28 cellular contexts compared by ENCODE assay signal in the genomic region with DNA sequence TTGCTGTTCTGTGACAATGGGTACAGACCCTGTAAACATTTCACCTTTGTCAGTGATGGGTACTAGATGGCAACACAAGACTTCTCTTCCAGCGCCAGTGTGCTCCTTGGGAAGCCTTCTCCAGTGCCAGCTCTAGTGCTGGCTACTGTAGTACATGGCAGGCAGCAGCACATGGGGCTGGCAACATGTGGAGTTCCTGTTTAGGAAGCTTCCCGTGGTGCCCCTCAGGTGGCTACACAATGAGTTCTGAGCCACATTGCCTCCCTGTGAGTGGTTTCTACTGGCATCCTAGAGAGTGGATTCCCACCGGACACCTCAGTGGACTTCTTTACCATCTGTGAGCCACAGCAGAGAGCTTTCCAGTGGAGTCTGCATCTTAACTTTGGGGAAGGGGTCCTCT.
"Had no signal": no experiment of that assay in that cellular context is flagged by ENCODE, and none has a peak within 500 bp of the region (broad histone marks: within the 10 kb centered on the region; RNA-seq: fewer than 3 reads in every experiment).

No MANE protein-coding gene starts in this region.

- H3K36me3 ChIP-seq: stomach, suprapubic skin, thoracic aorta, thyroid gland, tibial artery, tibial nerve, transverse colon, upper lobe of left lung, upper lobe of right lung, uterus, vagina had no signal

- H3K4me1 Mint-ChIP-seq: stimulated activated effector memory CD8-positive, alpha-beta T cell treated with anti-CD3 and anti-CD28 coated beads, Interleukin-12 subunit alpha, Interleukin-12 subunit beta, amount 100 ng/mL, for 72 hours; stimulated activated memory B cell treated with anti-CD40 and anti-IgM and Interleukin-4, amounts not matched to agents 10 μg/mL and 1 μg/mL and 100 μg/mL, for 72 hours; stimulated activated naive B cell treated with anti-CD40 and anti-IgM and Interleukin-4, amounts not matched to agents 10 μg/mL and 1 μg/mL and 100 μg/mL, for 72 hours; stimulated activated naive CD8-positive, alpha-beta T cell treated with anti-CD3 and anti-CD28 coated beads, Interleukin-15, amount 100 ng/mL, for 72 hours had no signal

- DNase-seq: stimulated activated CD4-positive, alpha-beta T cell treated with anti-CD3 and anti-CD28 coated beads, Interleukin-2, amount 100 ng/mL, for 48 hours; stimulated activated CD4-positive, alpha-beta T cell treated with anti-CD3 and anti-CD28 coated beads, Interleukin-4, amount 100 ng/mL, for 1 hour; stimulated activated CD4-positive, alpha-beta T cell treated with anti-CD3 and anti-CD28 coated beads, Interleukin-4, amount 100 ng/mL, for 24 hours; stimulated activated CD4-positive, alpha-beta T cell treated with anti-CD3 and anti-CD28 coated beads, Interleukin-4, amount 100 ng/mL, for 4 hours; stimulated activated CD8-positive, alpha-beta memory T cell treated with anti-CD3 and anti-CD28 coated beads, Interleukin-4, amount 100 ng/mL, for 48 hours; stimulated activated naive B cell treated with anti-CD40 and anti-IgM and Interleukin-4, amounts not matched to agents 10 μg/mL and 1 μg/mL and 100 μg/mL, for 72 hours; stimulated activated naive CD4-positive, alpha-beta T cell; stimulated activated naive CD4-positive, alpha-beta T cell treated with Interleukin-2 at 50 U/mL for 16 hours; stimulated activated naive CD8-positive, alpha-beta T cell treated with anti-CD3 and anti-CD28 coated beads, Interleukin-15, amount 100 ng/mL, for 72 hours; stimulated activated naive CD8-positive, alpha-beta T cell treated with anti-CD3 and anti-CD28 coated beads, Interleukin-15, Interleukin-2, amounts not matched to agents 100 U/mL and 50 U/mL, for 24 hours; stomach; substantia nigra; testis; thyroid gland; tibial artery; transverse colon; trophoblast cell; upper lobe of left lung; upper lobe of right lung; uterus had no signal

- H3K9me3 Mint-ChIP-seq: stimulated activated effector memory CD8-positive, alpha-beta T cell treated with anti-CD3 and anti-CD28 coated beads, Interleukin-12 subunit alpha, Interleukin-12 subunit beta, amount 100 ng/mL, for 72 hours; stimulated activated memory B cell treated with anti-CD40 and anti-IgM and Interleukin-4, amounts not matched to agents 10 μg/mL and 1 μg/mL and 100 μg/mL, for 72 hours; stimulated activated naive B cell treated with anti-CD40 and anti-IgM and Interleukin-4, amounts not matched to agents 10 μg/mL and 1 μg/mL and 100 μg/mL, for 72 hours; stimulated activated naive CD8-positive, alpha-beta T cell treated with anti-CD3 and anti-CD28 coated beads, Interleukin-15, amount 100 ng/mL, for 72 hours; stimulated activated naive CD8-positive, alpha-beta T cell treated with anti-CD3 and anti-CD28 coated beads, Interleukin-15, Interleukin-2, amounts not matched to agents 100 ng/mL and 50 ng/mL, for 24 hours had no signal

- H3K36me3 Mint-ChIP-seq: stimulated activated effector memory CD8-positive, alpha-beta T cell treated with anti-CD3 and anti-CD28 coated beads, Interleukin-12 subunit alpha, Interleukin-12 subunit beta, amount 100 ng/mL, for 72 hours; stimulated activated memory B cell treated with anti-CD40 and anti-IgM and Interleukin-4, amounts not matched to agents 10 μg/mL and 1 μg/mL and 100 μg/mL, for 72 hours; stimulated activated naive B cell treated with anti-CD40 and anti-IgM and Interleukin-4, amounts not matched to agents 10 μg/mL and 1 μg/mL and 100 μg/mL, for 72 hours had no signal

- H3K27me3 Mint-ChIP-seq: stimulated activated memory B cell treated with anti-CD40 and anti-IgM and Interleukin-4, amounts not matched to agents 10 μg/mL and 1 μg/mL and 100 μg/mL, for 72 hours; stimulated activated naive B cell treated with anti-CD40 and anti-IgM and Interleukin-4, amounts not matched to agents 10 μg/mL and 1 μg/mL and 100 μg/mL, for 72 hours; stimulated activated naive CD8-positive, alpha-beta T cell treated with anti-CD3 and anti-CD28 coated beads, Interleukin-15, amount 100 ng/mL, for 72 hours; stimulated activated naive CD8-positive, alpha-beta T cell treated with anti-CD3 and anti-CD28 coated beads, Interleukin-15, Interleukin-2, amounts not matched to agents 100 ng/mL and 50 ng/mL, for 24 hours; type B pancreatic cell had no signal

- H3K4me3 ChIP-seq: stomach, suprapubic skin, testis, thoracic aorta, thyroid gland, tibial artery, tibial nerve, transverse colon, upper lobe of left lung, upper lobe of right lung, uterus, vagina had no signal

- ATAC-seq: stimulated activated effector memory CD8-positive, alpha-beta T cell treated with anti-CD3 and anti-CD28 coated beads, Interleukin-12 subunit alpha, Interleukin-12 subunit beta, amount 100 ng/mL, for 72 hours; stimulated activated memory B cell treated with anti-CD40 and anti-IgM and Interleukin-4, amounts not matched to agents 10 μg/mL and 1 μg/mL and 100 μg/mL, for 72 hours; stimulated activated naive B cell treated with anti-CD40 and anti-IgM and Interleukin-4, amounts not matched to agents 10 μg/mL and 1 μg/mL and 100 μg/mL, for 72 hours; stimulated activated naive CD8-positive, alpha-beta T cell treated with anti-CD3 and anti-CD28 coated beads, Interleukin-15, amount 100 ng/mL, for 72 hours; stimulated activated naive CD8-positive, alpha-beta T cell treated with anti-CD3 and anti-CD28 coated beads, Interleukin-15, Interleukin-2, amounts not matched to agents 100 U/mL and 50 U/mL, for 24 hours; upper lobe of right lung had no signal

- H3K27me3 ChIP-seq: stomach, suprapubic skin, testis, thyroid gland, tibial artery, tibial nerve, transverse colon, upper lobe of left lung, upper lobe of right lung, uterus, vagina had no signal

- H3K27ac ChIP-seq: stomach, suprapubic skin, testis, thoracic aorta, thyroid gland, tibial artery, tibial nerve, transverse colon, upper lobe of left lung, upper lobe of right lung, uterus, vagina had no signal

- H3K4me3 Mint-ChIP-seq: stimulated activated effector memory CD8-positive, alpha-beta T cell treated with anti-CD3 and anti-CD28 coated beads, Interleukin-12 subunit alpha, Interleukin-12 subunit beta, amount 100 ng/mL, for 72 hours; stimulated activated memory B cell treated with anti-CD40 and anti-IgM and Interleukin-4, amounts not matched to agents 10 μg/mL and 1 μg/mL and 100 μg/mL, for 72 hours; stimulated activated naive B cell treated with anti-CD40 and anti-IgM and Interleukin-4, amounts not matched to agents 10 μg/mL and 1 μg/mL and 100 μg/mL, for 72 hours; stimulated activated naive CD8-positive, alpha-beta T cell treated with anti-CD3 and anti-CD28 coated beads, Interleukin-15, amount 100 ng/mL, for 72 hours; stimulated activated naive CD8-positive, alpha-beta T cell treated with anti-CD3 and anti-CD28 coated beads, Interleukin-15, Interleukin-2, amounts not matched to agents 100 ng/mL and 50 ng/mL, for 24 hours; type B pancreatic cell had no signal

- H3K9me3 ChIP-seq: stomach, suprapubic skin, testis, thoracic aorta, thyroid gland, tibial artery, transverse colon, upper lobe of left lung, upper lobe of right lung, uterus, vagina had no signal

- H3K4me1 ChIP-seq: stomach, suprapubic skin, testis, thyroid gland, tibial artery, tibial nerve, transverse colon, upper lobe of left lung, upper lobe of right lung, uterus, vagina had no signal

- H3K27ac Mint-ChIP-seq: stimulated activated effector memory CD8-positive, alpha-beta T cell treated with anti-CD3 and anti-CD28 coated beads, Interleukin-12 subunit alpha, Interleukin-12 subunit beta, amount 100 ng/mL, for 72 hours; stimulated activated memory B cell treated with anti-CD40 and anti-IgM and Interleukin-4, amounts not matched to agents 10 μg/mL and 1 μg/mL and 100 μg/mL, for 72 hours; stimulated activated naive B cell treated with anti-CD40 and anti-IgM and Interleukin-4, amounts not matched to agents 10 μg/mL and 1 μg/mL and 100 μg/mL, for 72 hours; stimulated activated naive CD8-positive, alpha-beta T cell treated with anti-CD3 and anti-CD28 coated beads, Interleukin-15, amount 100 ng/mL, for 72 hours; stimulated activated naive CD8-positive, alpha-beta T cell treated with anti-CD3 and anti-CD28 coated beads, Interleukin-15, Interleukin-2, amounts not matched to agents 100 ng/mL and 50 ng/mL, for 24 hours; type B pancreatic cell had no signal
